Comparison of ENCODE assay signal across 1 cellular context in the genomic region with DNA sequence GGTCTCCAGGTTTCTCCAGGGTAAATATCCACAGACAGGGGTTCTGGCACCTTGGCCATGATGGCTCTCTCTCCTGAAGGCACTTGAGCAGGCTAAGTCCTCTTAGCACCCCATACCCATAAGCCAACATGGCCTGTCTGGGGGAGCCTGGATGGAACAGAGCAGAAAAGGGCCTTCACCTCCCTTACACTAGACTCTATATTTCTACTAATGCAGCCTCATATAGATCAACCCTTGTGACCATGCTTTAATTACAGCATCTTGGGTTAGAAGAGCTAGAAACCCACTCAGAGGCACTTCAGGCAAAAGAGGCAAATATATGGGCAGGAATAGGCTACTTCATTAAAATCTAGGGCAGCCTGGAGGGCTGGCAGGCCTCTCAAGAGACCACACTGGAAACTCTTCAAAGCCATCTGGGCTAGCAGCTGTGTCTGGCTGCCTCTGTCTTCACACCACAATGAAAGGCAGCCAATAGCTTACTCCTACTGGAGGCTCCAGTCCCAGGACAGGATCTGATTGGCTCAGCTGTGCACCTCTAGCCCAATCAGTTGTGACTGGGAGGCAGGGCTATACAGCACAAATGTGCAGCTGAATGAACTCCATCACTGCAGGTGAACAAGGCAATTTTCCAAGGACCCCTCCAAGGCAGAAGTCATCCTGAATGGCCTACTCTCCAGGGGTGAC.
TF ChIP-seq lines count a peak whose summit lies in the region.

No MANE protein-coding gene starts in this region.

TF ChIP-seq in SK-N-SH, 30 proteins besides CTCF, POLR2A, EP300 and RAD21 (continued from another document):
- TF ChIP-seq CHD2 (IDR thresholded peaks at IDR 0.05; ENCODE audit: low read length, partially characterized antibody), result no peak
- TF ChIP-seq, protein P1, sequence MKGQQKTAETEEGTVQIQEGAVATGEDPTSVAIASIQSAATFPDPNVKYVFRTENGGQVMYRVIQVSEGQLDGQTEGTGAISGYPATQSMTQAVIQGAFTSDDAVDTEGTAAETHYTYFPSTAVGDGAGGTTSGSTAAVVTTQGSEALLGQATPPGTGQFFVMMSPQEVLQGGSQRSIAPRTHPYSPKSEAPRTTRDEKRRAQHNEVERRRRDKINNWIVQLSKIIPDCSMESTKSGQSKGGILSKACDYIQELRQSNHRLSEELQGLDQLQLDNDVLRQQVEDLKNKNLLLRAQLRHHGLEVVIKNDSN (IDR thresholded peaks at IDR 0.05; ENCODE audit: borderline replicate concordance, low read depth), result no peak
- no peak for TF ChIP-seq GABPA (IDR thresholded peaks at IDR 0.05; ENCODE audit: low read depth)
- no peak for TF ChIP-seq RCOR1 (IDR thresholded peaks at IDR 0.05; ENCODE audit: low read length)
- no peak for TF ChIP-seq PBX3 (IDR thresholded peaks at IDR 0.05)
- TF ChIP-seq, protein P2, sequence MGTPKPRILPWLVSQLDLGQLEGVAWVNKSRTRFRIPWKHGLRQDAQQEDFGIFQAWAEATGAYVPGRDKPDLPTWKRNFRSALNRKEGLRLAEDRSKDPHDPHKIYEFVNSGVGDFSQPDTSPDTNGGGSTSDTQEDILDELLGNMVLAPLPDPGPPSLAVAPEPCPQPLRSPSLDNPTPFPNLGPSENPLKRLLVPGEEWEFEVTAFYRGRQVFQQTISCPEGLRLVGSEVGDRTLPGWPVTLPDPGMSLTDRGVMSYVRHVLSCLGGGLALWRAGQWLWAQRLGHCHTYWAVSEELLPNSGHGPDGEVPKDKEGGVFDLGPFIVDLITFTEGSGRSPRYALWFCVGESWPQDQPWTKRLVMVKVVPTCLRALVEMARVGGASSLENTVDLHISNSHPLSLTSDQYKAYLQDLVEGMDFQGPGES (IDR thresholded peaks at IDR 0.05; ENCODE audit: low read depth, low read length), result no peak
- no peak for TF ChIP-seq NRF1 (IDR thresholded peaks at IDR 0.05; ENCODE audit: low read depth, low read length)
